Comparison of ENCODE assay signal across 1 cellular context in the genomic region with DNA sequence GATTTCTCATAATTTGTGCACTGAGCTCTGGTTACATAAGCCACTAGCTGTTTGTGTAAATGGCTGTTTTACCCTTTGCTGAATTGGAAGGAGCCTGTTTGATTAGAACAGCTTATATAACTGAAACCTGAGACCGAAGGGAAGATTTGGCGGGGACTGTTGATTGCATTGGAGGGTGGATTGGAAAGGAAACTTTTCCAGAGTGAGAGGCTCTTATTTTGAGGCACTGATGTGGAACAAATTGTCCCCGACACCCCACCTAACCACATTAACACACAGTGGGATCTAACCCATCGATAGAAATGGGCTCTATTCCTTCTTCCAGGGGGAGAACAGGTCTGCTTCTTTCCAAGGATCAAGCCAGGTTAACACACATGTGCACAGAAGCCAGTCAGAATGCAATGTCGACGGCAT.
TF ChIP-seq lines count a peak whose summit lies in the region.

No MANE protein-coding gene starts in this region.

TF ChIP-seq in HEK293, 187 proteins besides CTCF, POLR2A, EP300 and RAD21 (continued from another document):
- TF ChIP-seq, protein P1, sequence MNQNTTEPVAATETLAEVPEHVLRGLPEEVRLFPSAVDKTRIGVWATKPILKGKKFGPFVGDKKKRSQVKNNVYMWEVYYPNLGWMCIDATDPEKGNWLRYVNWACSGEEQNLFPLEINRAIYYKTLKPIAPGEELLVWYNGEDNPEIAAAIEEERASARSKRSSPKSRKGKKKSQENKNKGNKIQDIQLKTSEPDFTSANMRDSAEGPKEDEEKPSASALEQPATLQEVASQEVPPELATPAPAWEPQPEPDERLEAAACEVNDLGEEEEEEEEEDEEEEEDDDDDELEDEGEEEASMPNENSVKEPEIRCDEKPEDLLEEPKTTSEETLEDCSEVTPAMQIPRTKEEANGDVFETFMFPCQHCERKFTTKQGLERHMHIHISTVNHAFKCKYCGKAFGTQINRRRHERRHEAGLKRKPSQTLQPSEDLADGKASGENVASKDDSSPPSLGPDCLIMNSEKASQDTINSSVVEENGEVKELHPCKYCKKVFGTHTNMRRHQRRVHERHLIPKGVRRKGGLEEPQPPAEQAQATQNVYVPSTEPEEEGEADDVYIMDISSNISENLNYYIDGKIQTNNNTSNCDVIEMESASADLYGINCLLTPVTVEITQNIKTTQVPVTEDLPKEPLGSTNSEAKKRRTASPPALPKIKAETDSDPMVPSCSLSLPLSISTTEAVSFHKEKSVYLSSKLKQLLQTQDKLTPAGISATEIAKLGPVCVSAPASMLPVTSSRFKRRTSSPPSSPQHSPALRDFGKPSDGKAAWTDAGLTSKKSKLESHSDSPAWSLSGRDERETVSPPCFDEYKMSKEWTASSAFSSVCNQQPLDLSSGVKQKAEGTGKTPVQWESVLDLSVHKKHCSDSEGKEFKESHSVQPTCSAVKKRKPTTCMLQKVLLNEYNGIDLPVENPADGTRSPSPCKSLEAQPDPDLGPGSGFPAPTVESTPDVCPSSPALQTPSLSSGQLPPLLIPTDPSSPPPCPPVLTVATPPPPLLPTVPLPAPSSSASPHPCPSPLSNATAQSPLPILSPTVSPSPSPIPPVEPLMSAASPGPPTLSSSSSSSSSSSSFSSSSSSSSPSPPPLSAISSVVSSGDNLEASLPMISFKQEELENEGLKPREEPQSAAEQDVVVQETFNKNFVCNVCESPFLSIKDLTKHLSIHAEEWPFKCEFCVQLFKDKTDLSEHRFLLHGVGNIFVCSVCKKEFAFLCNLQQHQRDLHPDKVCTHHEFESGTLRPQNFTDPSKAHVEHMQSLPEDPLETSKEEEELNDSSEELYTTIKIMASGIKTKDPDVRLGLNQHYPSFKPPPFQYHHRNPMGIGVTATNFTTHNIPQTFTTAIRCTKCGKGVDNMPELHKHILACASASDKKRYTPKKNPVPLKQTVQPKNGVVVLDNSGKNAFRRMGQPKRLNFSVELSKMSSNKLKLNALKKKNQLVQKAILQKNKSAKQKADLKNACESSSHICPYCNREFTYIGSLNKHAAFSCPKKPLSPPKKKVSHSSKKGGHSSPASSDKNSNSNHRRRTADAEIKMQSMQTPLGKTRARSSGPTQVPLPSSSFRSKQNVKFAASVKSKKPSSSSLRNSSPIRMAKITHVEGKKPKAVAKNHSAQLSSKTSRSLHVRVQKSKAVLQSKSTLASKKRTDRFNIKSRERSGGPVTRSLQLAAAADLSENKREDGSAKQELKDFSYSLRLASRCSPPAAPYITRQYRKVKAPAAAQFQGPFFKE (tag by site-specific recombination; IDR thresholded peaks at IDR 0.05; ENCODE audit: borderline replicate concordance) = no peak
- 0 out of 2 replicates have a peak, but pooled peaks have one; percentile 5 for TF ChIP-seq ZNF335 (tag by site-specific recombination; conservative IDR thresholded peaks at IDR 0.05)
- no peak for TF ChIP-seq ZNF174 (tag by site-specific recombination; IDR thresholded peaks at IDR 0.05)
- no peak for TF ChIP-seq ZNF544 (tag by site-specific recombination; IDR thresholded peaks at IDR 0.05)
- no peak for TF ChIP-seq ZNF274 (IDR thresholded peaks at IDR 0.05; ENCODE audit: low read length)
- TF ChIP-seq ZNF274 (tag by site-specific recombination; IDR thresholded peaks at IDR 0.05; ENCODE audit: borderline replicate concordance) = no peak
- TF ChIP-seq ZNF112 (tag by site-specific recombination; IDR thresholded peaks at IDR 0.05) = no peak
- peak; percentile 44; the same call in 1 of the 2 replicates for TF ChIP-seq ZNF341 (tag by site-specific recombination; IDR thresholded peaks at IDR 0.05; ENCODE audit: low read depth)
- TF ChIP-seq ZNF514 (tag by site-specific recombination; IDR thresholded peaks at IDR 0.05) = no peak
- no peak for TF ChIP-seq ZNF2 (tag by site-specific recombination; IDR thresholded peaks at IDR 0.05)
- TF ChIP-seq, protein P2, sequence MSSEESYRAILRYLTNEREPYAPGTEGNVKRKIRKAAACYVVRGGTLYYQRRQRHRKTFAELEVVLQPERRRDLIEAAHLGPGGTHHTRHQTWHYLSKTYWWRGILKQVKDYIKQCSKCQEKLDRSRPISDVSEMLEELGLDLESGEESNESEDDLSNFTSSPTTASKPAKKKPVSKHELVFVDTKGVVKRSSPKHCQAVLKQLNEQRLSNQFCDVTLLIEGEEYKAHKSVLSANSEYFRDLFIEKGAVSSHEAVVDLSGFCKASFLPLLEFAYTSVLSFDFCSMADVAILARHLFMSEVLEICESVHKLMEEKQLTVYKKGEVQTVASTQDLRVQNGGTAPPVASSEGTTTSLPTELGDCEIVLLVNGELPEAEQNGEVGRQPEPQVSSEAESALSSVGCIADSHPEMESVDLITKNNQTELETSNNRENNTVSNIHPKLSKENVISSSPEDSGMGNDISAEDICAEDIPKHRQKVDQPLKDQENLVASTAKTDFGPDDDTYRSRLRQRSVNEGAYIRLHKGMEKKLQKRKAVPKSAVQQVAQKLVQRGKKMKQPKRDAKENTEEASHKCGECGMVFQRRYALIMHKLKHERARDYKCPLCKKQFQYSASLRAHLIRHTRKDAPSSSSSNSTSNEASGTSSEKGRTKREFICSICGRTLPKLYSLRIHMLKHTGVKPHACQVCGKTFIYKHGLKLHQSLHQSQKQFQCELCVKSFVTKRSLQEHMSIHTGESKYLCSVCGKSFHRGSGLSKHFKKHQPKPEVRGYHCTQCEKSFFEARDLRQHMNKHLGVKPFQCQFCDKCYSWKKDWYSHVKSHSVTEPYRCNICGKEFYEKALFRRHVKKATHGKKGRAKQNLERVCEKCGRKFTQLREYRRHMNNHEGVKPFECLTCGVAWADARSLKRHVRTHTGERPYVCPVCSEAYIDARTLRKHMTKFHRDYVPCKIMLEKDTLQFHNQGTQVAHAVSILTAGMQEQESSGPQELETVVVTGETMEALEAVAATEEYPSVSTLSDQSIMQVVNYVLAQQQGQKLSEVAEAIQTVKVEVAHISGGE (tag by site-specific recombination; conservative IDR thresholded peaks at IDR 0.05; ENCODE audit: low read depth) = no peak
- peak; percentile 64 for TF ChIP-seq SCRT2 (tag by site-specific recombination; IDR thresholded peaks at IDR 0.05)
- no peak for TF ChIP-seq ZNF302 (tag by site-specific recombination; IDR thresholded peaks at IDR 0.05; ENCODE audit: low read depth)
- TF ChIP-seq ZNF266 (tag by site-specific recombination; IDR thresholded peaks at IDR 0.05; ENCODE audit: low read depth) = no peak
- TF ChIP-seq KLF7 (tag by site-specific recombination; IDR thresholded peaks at IDR 0.05; ENCODE audit: borderline replicate concordance) = no peak
- no peak for TF ChIP-seq ZNF24 (tag by site-specific recombination; IDR thresholded peaks at IDR 0.05)
- TF ChIP-seq ZSCAN16 (tag by site-specific recombination; IDR thresholded peaks at IDR 0.05) = no peak
- TF ChIP-seq ZNF501 (tag by site-specific recombination; IDR thresholded peaks at IDR 0.05) = no peak
- TF ChIP-seq GLIS2 (tag by site-specific recombination; IDR thresholded peaks at IDR 0.05) = no peak
- TF ChIP-seq ZNF223 (tag by site-specific recombination; IDR thresholded peaks at IDR 0.05) = no peak
- TF ChIP-seq, protein P3, sequence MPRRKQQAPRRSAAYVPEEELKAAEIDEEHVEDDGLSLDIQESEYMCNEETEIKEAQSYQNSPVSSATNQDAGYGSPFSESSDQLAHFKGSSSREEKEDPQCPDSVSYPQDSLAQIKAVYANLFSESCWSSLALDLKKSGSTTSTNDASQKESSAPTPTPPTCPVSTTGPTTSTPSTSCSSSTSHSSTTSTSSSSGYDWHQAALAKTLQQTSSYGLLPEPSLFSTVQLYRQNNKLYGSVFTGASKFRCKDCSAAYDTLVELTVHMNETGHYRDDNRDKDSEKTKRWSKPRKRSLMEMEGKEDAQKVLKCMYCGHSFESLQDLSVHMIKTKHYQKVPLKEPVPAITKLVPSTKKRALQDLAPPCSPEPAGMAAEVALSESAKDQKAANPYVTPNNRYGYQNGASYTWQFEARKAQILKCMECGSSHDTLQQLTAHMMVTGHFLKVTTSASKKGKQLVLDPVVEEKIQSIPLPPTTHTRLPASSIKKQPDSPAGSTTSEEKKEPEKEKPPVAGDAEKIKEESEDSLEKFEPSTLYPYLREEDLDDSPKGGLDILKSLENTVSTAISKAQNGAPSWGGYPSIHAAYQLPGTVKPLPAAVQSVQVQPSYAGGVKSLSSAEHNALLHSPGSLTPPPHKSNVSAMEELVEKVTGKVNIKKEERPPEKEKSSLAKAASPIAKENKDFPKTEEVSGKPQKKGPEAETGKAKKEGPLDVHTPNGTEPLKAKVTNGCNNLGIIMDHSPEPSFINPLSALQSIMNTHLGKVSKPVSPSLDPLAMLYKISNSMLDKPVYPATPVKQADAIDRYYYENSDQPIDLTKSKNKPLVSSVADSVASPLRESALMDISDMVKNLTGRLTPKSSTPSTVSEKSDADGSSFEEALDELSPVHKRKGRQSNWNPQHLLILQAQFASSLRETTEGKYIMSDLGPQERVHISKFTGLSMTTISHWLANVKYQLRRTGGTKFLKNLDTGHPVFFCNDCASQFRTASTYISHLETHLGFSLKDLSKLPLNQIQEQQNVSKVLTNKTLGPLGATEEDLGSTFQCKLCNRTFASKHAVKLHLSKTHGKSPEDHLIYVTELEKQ (tag by site-specific recombination; IDR thresholded peaks at IDR 0.05; ENCODE audit: borderline replicate concordance) = no peak
- no peak for TF ChIP-seq GFI1B (tag by site-specific recombination; IDR thresholded peaks at IDR 0.05)
- TF ChIP-seq ZFP37 (tag by site-specific recombination; IDR thresholded peaks at IDR 0.05) = no peak
- TF ChIP-seq ZFP69B (tag by site-specific recombination; IDR thresholded peaks at IDR 0.05) = no peak
- TF ChIP-seq, protein P4, sequence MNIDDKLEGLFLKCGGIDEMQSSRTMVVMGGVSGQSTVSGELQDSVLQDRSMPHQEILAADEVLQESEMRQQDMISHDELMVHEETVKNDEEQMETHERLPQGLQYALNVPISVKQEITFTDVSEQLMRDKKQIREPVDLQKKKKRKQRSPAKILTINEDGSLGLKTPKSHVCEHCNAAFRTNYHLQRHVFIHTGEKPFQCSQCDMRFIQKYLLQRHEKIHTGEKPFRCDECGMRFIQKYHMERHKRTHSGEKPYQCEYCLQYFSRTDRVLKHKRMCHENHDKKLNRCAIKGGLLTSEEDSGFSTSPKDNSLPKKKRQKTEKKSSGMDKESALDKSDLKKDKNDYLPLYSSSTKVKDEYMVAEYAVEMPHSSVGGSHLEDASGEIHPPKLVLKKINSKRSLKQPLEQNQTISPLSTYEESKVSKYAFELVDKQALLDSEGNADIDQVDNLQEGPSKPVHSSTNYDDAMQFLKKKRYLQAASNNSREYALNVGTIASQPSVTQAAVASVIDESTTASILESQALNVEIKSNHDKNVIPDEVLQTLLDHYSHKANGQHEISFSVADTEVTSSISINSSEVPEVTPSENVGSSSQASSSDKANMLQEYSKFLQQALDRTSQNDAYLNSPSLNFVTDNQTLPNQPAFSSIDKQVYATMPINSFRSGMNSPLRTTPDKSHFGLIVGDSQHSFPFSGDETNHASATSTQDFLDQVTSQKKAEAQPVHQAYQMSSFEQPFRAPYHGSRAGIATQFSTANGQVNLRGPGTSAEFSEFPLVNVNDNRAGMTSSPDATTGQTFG (tag by site-specific recombination; IDR thresholded peaks at IDR 0.05; ENCODE audit: borderline replicate concordance) = no peak
- TF ChIP-seq ZBTB17 (tag by site-specific recombination; IDR thresholded peaks at IDR 0.05) = peak; percentile 32; the same call in 1 of the 2 replicates
- TF ChIP-seq, protein P5, sequence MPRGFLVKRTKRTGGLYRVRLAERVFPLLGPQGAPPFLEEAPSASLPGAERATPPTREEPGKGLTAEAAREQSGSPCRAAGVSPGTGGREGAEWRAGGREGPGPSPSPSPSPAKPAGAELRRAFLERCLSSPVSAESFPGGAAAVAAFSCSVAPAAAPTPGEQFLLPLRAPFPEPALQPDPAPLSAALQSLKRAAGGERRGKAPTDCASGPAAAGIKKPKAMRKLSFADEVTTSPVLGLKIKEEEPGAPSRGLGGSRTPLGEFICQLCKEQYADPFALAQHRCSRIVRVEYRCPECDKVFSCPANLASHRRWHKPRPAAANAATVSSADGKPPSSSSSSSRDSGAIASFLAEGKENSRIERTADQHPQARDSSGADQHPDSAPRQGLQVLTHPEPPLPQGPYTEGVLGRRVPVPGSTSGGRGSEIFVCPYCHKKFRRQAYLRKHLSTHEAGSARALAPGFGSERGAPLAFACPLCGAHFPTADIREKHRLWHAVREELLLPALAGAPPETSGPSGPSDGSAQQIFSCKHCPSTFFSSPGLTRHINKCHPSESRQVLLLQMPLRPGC (tag by site-specific recombination; IDR thresholded peaks at IDR 0.05) = no peak
- TF ChIP-seq KLF1 (tag by site-specific recombination; IDR thresholded peaks at IDR 0.05) = no peak
- TF ChIP-seq, protein P6, sequence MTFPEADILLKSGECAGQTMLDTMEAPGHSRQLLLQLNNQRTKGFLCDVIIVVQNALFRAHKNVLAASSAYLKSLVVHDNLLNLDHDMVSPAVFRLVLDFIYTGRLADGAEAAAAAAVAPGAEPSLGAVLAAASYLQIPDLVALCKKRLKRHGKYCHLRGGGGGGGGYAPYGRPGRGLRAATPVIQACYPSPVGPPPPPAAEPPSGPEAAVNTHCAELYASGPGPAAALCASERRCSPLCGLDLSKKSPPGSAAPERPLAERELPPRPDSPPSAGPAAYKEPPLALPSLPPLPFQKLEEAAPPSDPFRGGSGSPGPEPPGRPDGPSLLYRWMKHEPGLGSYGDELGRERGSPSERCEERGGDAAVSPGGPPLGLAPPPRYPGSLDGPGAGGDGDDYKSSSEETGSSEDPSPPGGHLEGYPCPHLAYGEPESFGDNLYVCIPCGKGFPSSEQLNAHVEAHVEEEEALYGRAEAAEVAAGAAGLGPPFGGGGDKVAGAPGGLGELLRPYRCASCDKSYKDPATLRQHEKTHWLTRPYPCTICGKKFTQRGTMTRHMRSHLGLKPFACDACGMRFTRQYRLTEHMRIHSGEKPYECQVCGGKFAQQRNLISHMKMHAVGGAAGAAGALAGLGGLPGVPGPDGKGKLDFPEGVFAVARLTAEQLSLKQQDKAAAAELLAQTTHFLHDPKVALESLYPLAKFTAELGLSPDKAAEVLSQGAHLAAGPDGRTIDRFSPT (tag by site-specific recombination; IDR thresholded peaks at IDR 0.05) = no peak
- TF ChIP-seq ZNF558 (tag by site-specific recombination; IDR thresholded peaks at IDR 0.05) = no peak
- no peak for TF ChIP-seq KLF10 (tag by site-specific recombination; IDR thresholded peaks at IDR 0.05)
- no peak for TF ChIP-seq SETDB1 (IDR thresholded peaks at IDR 0.05; ENCODE audit: insufficient read length, low read length)
- no peak for TF ChIP-seq ZNF600 (tag by site-specific recombination; IDR thresholded peaks at IDR 0.05)
- peak; percentile 6; the same call in 1 of the 2 replicates for TF ChIP-seq FEZF1 (tag by site-specific recombination; IDR thresholded peaks at IDR 0.05)
TF ChIP-seq in HEK293: peak in this region for 8.
